In the genomic region with DNA sequence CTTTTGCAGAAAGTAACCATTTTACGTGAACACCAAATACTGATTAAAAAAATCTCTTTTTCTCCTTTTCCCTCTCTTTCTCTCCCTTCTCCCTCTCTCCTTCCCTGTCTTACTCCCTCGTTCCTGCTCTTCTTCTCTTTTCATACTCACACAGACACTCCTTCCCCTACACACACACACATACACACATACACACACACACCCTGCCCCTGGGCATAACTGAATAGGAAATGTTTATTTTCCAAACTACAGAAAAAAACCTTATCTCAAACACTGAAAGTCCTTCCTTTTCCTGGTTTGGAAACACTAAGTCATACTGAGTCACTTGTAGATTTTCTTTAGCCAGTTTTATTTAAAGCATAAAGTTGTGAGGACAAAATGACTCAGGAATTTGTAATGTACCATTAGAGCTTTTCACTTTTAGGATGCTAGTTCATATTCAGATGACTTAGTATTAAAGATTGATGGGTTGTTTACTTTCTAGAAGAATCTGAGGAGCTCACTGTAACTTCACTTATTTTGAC, we compare ENCODE assay signal across 8 cellular contexts.
DNase-seq lines count a peak whose midpoint lies in the region; ATAC-seq and TF ChIP-seq lines count a peak whose summit lies in the region.

No MANE protein-coding gene starts in this region.

- no peak for TF ChIP-seq POLR2A in esophagus muscularis mucosa (IDR thresholded peaks at IDR 0.05; ENCODE audit: low read depth)

- H3K4me1 Mint-ChIP-seq in osteocyte (ENCODE audit: unreplicated experiment), result peaks cover 53% of the 10 kb centered on the region

- no peak overlapping the region for H3K4me3 ChIP-seq in esophagus muscularis mucosa

- H3K4me1 ChIP-seq in esophagus muscularis mucosa, result peaks cover 69 to 96% (median 82%) of the 10 kb centered on the region in 4 donors

- ATAC-seq in SK-N-SH treated with all-trans-retinoic acid at 6 μM for 48 hours (peak; percentile 62), GM21360 (IDR thresholded peaks at IDR 0.05; ENCODE audit: unreplicated experiment) (no peak), HG03457 (IDR thresholded peaks at IDR 0.05; ENCODE audit: unreplicated experiment) (no peak)

- DNase-seq in Daoy (ENCODE audit: low read depth) (peak; percentile 72), esophagus muscularis mucosa (ENCODE audit: extremely low spot score) (no peak), osteocyte (ENCODE audit: extremely low spot score, unreplicated experiment) (no peak), Ammon's horn (ENCODE audit: low spot score) (no peak)
- DNase-seq in stimulated activated naive CD4-positive, alpha-beta T cell (lab: John Stamatoyannopoulos, UW), result no peak

- intact Hi-C loops in esophagus muscularis mucosa (cut with DNase I), result no loop called here

- no peaks in the 10 kb centered on the region for H3K27me3 ChIP-seq in esophagus muscularis mucosa

- WGBS in esophagus muscularis mucosa, result 45% methylated on average over 2 of the region's 2 CpGs

- H3K36me3 ChIP-seq in esophagus muscularis mucosa, result peaks cover 0 to under 1% (median 0%) of the 10 kb centered on the region in 4 donors

- H3K9me3 ChIP-seq in esophagus muscularis mucosa, result no peaks in the 10 kb centered on the region

- no peak for TF ChIP-seq EP300 in esophagus muscularis mucosa (IDR thresholded peaks at IDR 0.05)

- peaks cover 18% of the 10 kb centered on the region for H3K36me3 Mint-ChIP-seq in osteocyte (ENCODE audit: unreplicated experiment)

- H3K27ac ChIP-seq in esophagus muscularis mucosa (replicated peaks in 1 of 4), result peak overlapping the region; percentile 58 to 74 (median 74)

- H3K9me3 Mint-ChIP-seq in osteocyte (ENCODE audit: unreplicated experiment), result peaks cover 4% of the 10 kb centered on the region

- H3K27ac Mint-ChIP-seq in osteocyte (ENCODE audit: unreplicated experiment), result peak overlapping the region; percentile 97

- peak overlapping the region; percentile 43 for H3K4me3 Mint-ChIP-seq in osteocyte (ENCODE audit: unreplicated experiment)

- TF ChIP-seq CTCF in esophagus muscularis mucosa (IDR thresholded peaks at IDR 0.05) (no peak), osteocyte (IDR thresholded peaks at IDR 0.05) (no peak)

- no peaks in the 10 kb centered on the region for H3K27me3 Mint-ChIP-seq in osteocyte (ENCODE audit: unreplicated experiment)

TF ChIP-seq in SK-N-SH treated with all-trans-retinoic acid at 6 μM for 48 hours, 23 proteins besides CTCF, POLR2A, EP300 and RAD21:
- no peak for TF ChIP-seq CSDC2 (CRISPR knock-in tag; IDR thresholded peaks at IDR 0.05)
- no peak for TF ChIP-seq ZNF565 (CRISPR knock-in tag; conservative IDR thresholded peaks at IDR 0.05; ENCODE audit: low read depth)
- no peak for TF ChIP-seq RARB (CRISPR knock-in tag; IDR thresholded peaks at IDR 0.05)
- TF ChIP-seq, protein P1, sequence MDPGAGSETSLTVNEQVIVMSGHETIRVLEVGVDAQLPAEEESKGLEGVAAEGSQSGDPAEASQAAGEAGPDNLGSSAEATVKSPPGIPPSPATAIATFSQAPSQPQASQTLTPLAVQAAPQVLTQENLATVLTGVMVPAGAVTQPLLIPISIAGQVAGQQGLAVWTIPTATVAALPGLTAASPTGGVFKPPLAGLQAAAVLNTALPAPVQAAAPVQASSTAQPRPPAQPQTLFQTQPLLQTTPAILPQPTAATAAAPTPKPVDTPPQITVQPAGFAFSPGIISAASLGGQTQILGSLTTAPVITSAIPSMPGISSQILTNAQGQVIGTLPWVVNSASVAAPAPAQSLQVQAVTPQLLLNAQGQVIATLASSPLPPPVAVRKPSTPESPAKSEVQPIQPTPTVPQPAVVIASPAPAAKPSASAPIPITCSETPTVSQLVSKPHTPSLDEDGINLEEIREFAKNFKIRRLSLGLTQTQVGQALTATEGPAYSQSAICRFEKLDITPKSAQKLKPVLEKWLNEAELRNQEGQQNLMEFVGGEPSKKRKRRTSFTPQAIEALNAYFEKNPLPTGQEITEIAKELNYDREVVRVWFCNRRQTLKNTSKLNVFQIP (CRISPR knock-in tag; IDR thresholded peaks at IDR 0.05; ENCODE audit: borderline replicate concordance, low read depth), result no peak
- no peak for TF ChIP-seq ZFP3 (CRISPR knock-in tag; IDR thresholded peaks at IDR 0.05)
- TF ChIP-seq, protein P2, sequence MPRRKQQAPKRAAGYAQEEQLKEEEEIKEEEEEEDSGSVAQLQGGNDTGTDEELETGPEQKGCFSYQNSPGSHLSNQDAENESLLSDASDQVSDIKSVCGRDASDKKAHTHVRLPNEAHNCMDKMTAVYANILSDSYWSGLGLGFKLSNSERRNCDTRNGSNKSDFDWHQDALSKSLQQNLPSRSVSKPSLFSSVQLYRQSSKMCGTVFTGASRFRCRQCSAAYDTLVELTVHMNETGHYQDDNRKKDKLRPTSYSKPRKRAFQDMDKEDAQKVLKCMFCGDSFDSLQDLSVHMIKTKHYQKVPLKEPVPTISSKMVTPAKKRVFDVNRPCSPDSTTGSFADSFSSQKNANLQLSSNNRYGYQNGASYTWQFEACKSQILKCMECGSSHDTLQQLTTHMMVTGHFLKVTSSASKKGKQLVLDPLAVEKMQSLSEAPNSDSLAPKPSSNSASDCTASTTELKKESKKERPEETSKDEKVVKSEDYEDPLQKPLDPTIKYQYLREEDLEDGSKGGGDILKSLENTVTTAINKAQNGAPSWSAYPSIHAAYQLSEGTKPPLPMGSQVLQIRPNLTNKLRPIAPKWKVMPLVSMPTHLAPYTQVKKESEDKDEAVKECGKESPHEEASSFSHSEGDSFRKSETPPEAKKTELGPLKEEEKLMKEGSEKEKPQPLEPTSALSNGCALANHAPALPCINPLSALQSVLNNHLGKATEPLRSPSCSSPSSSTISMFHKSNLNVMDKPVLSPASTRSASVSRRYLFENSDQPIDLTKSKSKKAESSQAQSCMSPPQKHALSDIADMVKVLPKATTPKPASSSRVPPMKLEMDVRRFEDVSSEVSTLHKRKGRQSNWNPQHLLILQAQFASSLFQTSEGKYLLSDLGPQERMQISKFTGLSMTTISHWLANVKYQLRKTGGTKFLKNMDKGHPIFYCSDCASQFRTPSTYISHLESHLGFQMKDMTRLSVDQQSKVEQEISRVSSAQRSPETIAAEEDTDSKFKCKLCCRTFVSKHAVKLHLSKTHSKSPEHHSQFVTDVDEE (CRISPR knock-in tag; IDR thresholded peaks at IDR 0.05), result no peak
- no peak for TF ChIP-seq ISL1 (CRISPR knock-in tag; IDR thresholded peaks at IDR 0.05)
- TF ChIP-seq SNAI2 (CRISPR knock-in tag; IDR thresholded peaks at IDR 0.05), result no peak
